13 cellular contexts compared by ENCODE assay signal in genomic region chr1:3460653-3461237, GRCh38. TPM values are rescaled to one million over a fixed set of nuclear protein-coding genes. Genes with fewer than 3 reads are reported as not detected.
DNase-seq lines count a peak whose midpoint lies in the region; ATAC-seq, FAIRE-seq and TF ChIP-seq lines count a peak whose summit lies in the region.
"Had no signal": no experiment of that assay in that cellular context is flagged by ENCODE, and none has a peak within 500 bp of the region (broad histone marks: within the 10 kb centered on the region; RNA-seq: fewer than 3 reads in every experiment).

No MANE protein-coding gene starts in this region.

- in situ Hi-C loops in KBM-7 (cut with MboI; ENCODE audit: low pct_unique_long_range_greater_than_20kb, low sequenced_read_pairs), result no loop called here
- in situ Hi-C loops in GM13976 (cut with MboI; ENCODE audit: low sequenced_read_pairs, unreplicated experiment), result no loop called here

- H3K36me3 ChIP-seq in HCT116 (ENCODE audit: control insufficient read depth in 1 of 2, insufficient read depth in 2 of 2, low read length in 2 of 2) (no peaks in the 10 kb centered on the region), bronchial epithelial cell (ENCODE audit: control insufficient read depth, insufficient read depth, low read length) (peaks cover 2% of the 10 kb centered on the region), SK-N-SH (replicated peaks in 1 of 2; ENCODE audit: control insufficient read depth in 1 of 2, insufficient read depth in 2 of 2, low read length in 1 of 2) (no peaks in the 10 kb centered on the region)
- H3K36me3 ChIP-seq: adrenal gland, upper lobe of right lung had no signal

- H2AFZ ChIP-seq in HCT116 (ENCODE audit: low read depth, low read length, poor library complexity, severe bottlenecking) (no peak overlapping the region), SK-N-SH (ENCODE audit: low read depth) (no peak overlapping the region)

- H3K9ac ChIP-seq in HCT116 (ENCODE audit: low read length) (peak overlapping the region; percentile 30), SK-N-SH (no peak overlapping the region)

- CTCF ChIA-PET in HCT116 (lab: Charles Lee) (no interaction called here), SK-N-SH (lab: Yijun Ruan, JAX) (interaction anchor here (1.3 to 9.4 kb wide), 2 partner anchors 7 to 158 kb away, joined by 6 to 114 read pairs; partner anchors contain the start of gene ARHGEF16)

- H3K4me2 ChIP-seq in HCT116 (ENCODE audit: low read length), result peak overlapping the region; percentile 51
- H3K4me2 ChIP-seq in SK-N-SH, result no peak overlapping the region

- no peaks in the 10 kb centered on the region for H4K20me1 ChIP-seq in HCT116 (ENCODE audit: insufficient read depth)
- H4K20me1 ChIP-seq in SK-N-SH (ENCODE audit: insufficient read depth), result no peaks in the 10 kb centered on the region

- peak overlapping the region; percentile 1; the same call in 1 of the 2 replicates for H3K27ac ChIP-seq in HCT116 (ENCODE audit: low read depth, low read length)
- no peak overlapping the region for H3K27ac ChIP-seq in SK-N-SH (ENCODE audit: low read depth in 2 of 2, low read length in 1 of 2)
- H3K27ac ChIP-seq: adrenal gland, upper lobe of right lung had no signal

- ATAC-seq in HCT116, result no peak
- ATAC-seq: upper lobe of right lung had no signal

- H3F3A ChIP-seq in SK-N-SH (replicated peaks; ENCODE audit: insufficient read depth), result no peaks in the 10 kb centered on the region

- TF ChIP-seq RAD21 in HCT116 (IDR thresholded peaks at IDR 0.05; ENCODE audit: low read depth) (no peak), SK-N-SH (IDR thresholded peaks at IDR 0.05; ENCODE audit: low read length) (no peak)

- BruUV-seq in HCT116 (replicated peaks; lab: Mats Ljungman, UMichigan), result no TSS peak

- FAIRE-seq in bronchial epithelial cell (lab: Jason Lieb, UNC), result no peak
- FAIRE-seq: islet of Langerhans had no signal

- no peak for TF ChIP-seq CTCF in HCT116 (IDR thresholded peaks at IDR 0.05 in 2 of 3, conservative IDR thresholded peaks at IDR 0.05 in 1 of 3; ENCODE audit: borderline replicate concordance in 1 of 3, insufficient read depth in 1 of 3, low read depth in 2 of 3, low read length in 2 of 3)
- TF ChIP-seq CTCF in bronchial epithelial cell (IDR thresholded peaks at IDR 0.05; ENCODE audit: insufficient read depth, low read length, severe bottlenecking), result no peak
- no peak for TF ChIP-seq CTCF in SK-N-SH (IDR thresholded peaks at IDR 0.05)
- TF ChIP-seq CTCF in GM13976 (IDR thresholded peaks at IDR 0.05; ENCODE audit: borderline replicate concordance, control extremely low read depth, extremely low read depth, insufficient read depth, missing control alignments), result no peak

- H3K9me2 ChIP-seq in HCT116 (ENCODE audit: insufficient read depth), result no peaks in the 10 kb centered on the region
- H3K9me2 ChIP-seq in SK-N-SH, result no peaks in the 10 kb centered on the region

- no peaks in the 10 kb centered on the region for H3K9me3 ChIP-seq in HCT116 (ENCODE audit: control insufficient read depth in 1 of 2, insufficient read depth in 1 of 2, low read depth in 1 of 2, low read length in 2 of 2)
- no peaks in the 10 kb centered on the region for H3K9me3 ChIP-seq in SK-N-SH
- H3K9me3 ChIP-seq: adrenal gland, upper lobe of right lung had no signal

- intact Hi-C loops in HCT116 (cut with micrococcal nuclease), result no loop called here

- TF ChIP-seq EP300 in SK-N-SH (IDR thresholded peaks at IDR 0.05; ENCODE audit: borderline replicate concordance in 1 of 2, low read depth in 1 of 2, low read length in 1 of 2), result no peak

- TF ChIP-seq POLR2A in HCT116 (IDR thresholded peaks at IDR 0.05; ENCODE audit: borderline replicate concordance, extremely low read depth, insufficient read depth, insufficient read length), result no peak

- RAD21 ChIA-PET in HCT116 (lab: Charles Lee; ENCODE audit: low non-redundant PET in 1 of 2, low total read pairs in 2 of 2, uncharacterized antibody in 2 of 2, unreplicated experiment in 2 of 2), result no interaction called here

- 75% methylated on average over 9 of the region's 17 CpGs for WGBS in SK-N-SH (ENCODE audit: low lambda C conversion rate)

- no peak overlapping the region for H3K4me3 ChIP-seq in HCT116 (replicated peaks in 1 of 2; ENCODE audit: low read depth in 1 of 2, low read length in 2 of 2)
- H3K4me3 ChIP-seq in bronchial epithelial cell (ENCODE audit: low read depth, low read length), result no peak overlapping the region
- H3K4me3 ChIP-seq in SK-N-SH (ENCODE audit: low read depth in 2 of 2, low read length in 1 of 2), result no peak overlapping the region
- H3K4me3 ChIP-seq: adrenal gland, upper lobe of right lung had no signal

- H3K4me1 ChIP-seq in HCT116 (ENCODE audit: control insufficient read depth in 1 of 2, insufficient read depth in 2 of 2, low read length in 2 of 2) (peaks cover 15 to 26% of the 10 kb centered on the region in 2 experiments), SK-N-SH (ENCODE audit: control insufficient read depth in 1 of 2, insufficient read depth in 2 of 2, low read depth in 1 of 2, low read length in 1 of 2) (peaks cover 0 to 30% of the 10 kb centered on the region in 2 experiments; a peak in 1 of 4 replicates)
- H3K4me1 ChIP-seq: adrenal gland, upper lobe of right lung had no signal

- H3K27me3 ChIP-seq in HCT116 (ENCODE audit: insufficient read depth, low read length) (no peaks in the 10 kb centered on the region), bronchial epithelial cell (ENCODE audit: control insufficient read depth, insufficient read depth, low read length) (no peaks in the 10 kb centered on the region), SK-N-SH (ENCODE audit: insufficient read depth) (no peaks in the 10 kb centered on the region)
- H3K27me3 ChIP-seq: adrenal gland, upper lobe of right lung had no signal

- DNase-seq in HCT116 (ENCODE audit: low read depth, low spot score) (no peak), bronchial epithelial cell (ENCODE audit: low read depth) (peak; percentile 33), islet precursor cell (peak; percentile 93), renal cortical epithelial cell (ENCODE audit: low read depth) (peak; percentile 59), SK-N-SH (no peak), KBM-7 (no peak), GM13976 (ENCODE audit: low spot score) (no peak), NCI-H2196 treated with DMSO at 0.1 percent for 48 hours (lab: John Stamatoyannopoulos, UW; ENCODE audit: unreplicated experiment) (no peak)
- DNase-seq: CD4-positive, CD25-positive, alpha-beta regulatory T cell; NCI-H2107; upper lobe of right lung had no signal

- H3K79me2 ChIP-seq in HCT116 (ENCODE audit: insufficient read depth, low read length) (peaks cover 7% of the 10 kb centered on the region), SK-N-SH (ENCODE audit: insufficient read depth) (no peaks in the 10 kb centered on the region)

- POLR2A ChIA-PET in HCT116 (lab: Charles Lee) (no interaction called here), SK-N-SH (lab: Yijun Ruan, JAX) (no interaction called here)

TF ChIP-seq in HCT116, 20 proteins besides CTCF, POLR2A, EP300 and RAD21 (continues in another document):
- no peak for TF ChIP-seq TCF7L2 (IDR thresholded peaks at IDR 0.05; ENCODE audit: borderline replicate concordance, extremely low read depth, insufficient read depth, insufficient read length)
- TF ChIP-seq CEBPB (IDR thresholded peaks at IDR 0.05; ENCODE audit: low read depth), result no peak
- TF ChIP-seq MAX (IDR thresholded peaks at IDR 0.05), result no peak

TF ChIP-seq in SK-N-SH, 30 proteins besides CTCF, POLR2A, EP300 and RAD21 (continues in another document):
- TF ChIP-seq TCF12 (IDR thresholded peaks at IDR 0.05), result no peak
- TF ChIP-seq RCOR1 (IDR thresholded peaks at IDR 0.05; ENCODE audit: low read length), result no peak
- TF ChIP-seq TEAD4 (IDR thresholded peaks at IDR 0.05; ENCODE audit: borderline replicate concordance, insufficient read depth), result no peak
- TF ChIP-seq FOXJ3 (CRISPR knock-in tag; IDR thresholded peaks at IDR 0.05), result no peak
- no peak for TF ChIP-seq GABPA (IDR thresholded peaks at IDR 0.05; ENCODE audit: low read depth)
- TF ChIP-seq POLR2AphosphoS5 (IDR thresholded peaks at IDR 0.05; ENCODE audit: low read depth, low read length), result no peak
- no peak for TF ChIP-seq MXI1 (IDR thresholded peaks at IDR 0.05; ENCODE audit: low read depth, low read length)
- TF ChIP-seq ELF1 (IDR thresholded peaks at IDR 0.05), result no peak
- TF ChIP-seq MAX (IDR thresholded peaks at IDR 0.05; ENCODE audit: low read depth), result no peak
- TF ChIP-seq RXRA (IDR thresholded peaks at IDR 0.05; ENCODE audit: borderline replicate concordance, low read depth), result no peak
- no peak for TF ChIP-seq FOXM1 (IDR thresholded peaks at IDR 0.05; ENCODE audit: low read depth)
- TF ChIP-seq USF2 (IDR thresholded peaks at IDR 0.05; ENCODE audit: borderline replicate concordance, low read depth, low read length), result no peak

RNA-seq across cellular contexts. Expression of gene ARHGEF16, which starts 6.3 kb away (rescaled TPM):
- 37.4 TPM for total RNA-seq in HCT116 (2021; ENCODE audit: unreplicated experiment)
- polyA plus RNA-seq in HCT116 (2012), result 29.5 and 34.9 TPM in 2 replicates
- total RNA-seq in bronchial epithelial cell, result 14.5 and 21.6 TPM in 2 replicates
- 6.4 and 15.5 TPM in 2 replicates for total RNA-seq in renal cortical epithelial cell
- polyA plus RNA-seq in SK-N-SH (2012; rRNA removed), result 0.10 and 0.18 TPM in 2 replicates
- 0.09 and 0.12 TPM in 2 replicates for polyA plus RNA-seq in SK-N-SH (2012; cell fraction: cytosol; rRNA removed)
- 0.68 and 0.83 TPM in 2 replicates for polyA plus RNA-seq in SK-N-SH (2012; cell fraction: nucleus; rRNA removed)
- total RNA-seq: CD4-positive, CD25-positive, alpha-beta regulatory T cell had no signal
- polyA plus RNA-seq: CD4-positive, CD25-positive, alpha-beta regulatory T cell had no signal

Comparison
In these comparisons a context has a peak if more than half of its experiments do, and no peak if none do; other contexts are left out.
1. DNase-seq: peak in bronchial epithelial cell (single experiment), islet precursor cell (single experiment) and renal cortical epithelial cell (single experiment); none in HCT116 (single experiment), SK-N-SH (single experiment), KBM-7 (single experiment), GM13976 (single experiment) and NCI-H2196 treated with DMSO at 0.1 percent for 48 hours (single experiment).